8 cellular contexts compared by ENCODE assay signal in genomic region chr10:28533571-28534304, GRCh38. TPM values are rescaled to one million over a fixed set of nuclear protein-coding genes. Genes with fewer than 3 reads are reported as not detected.
DNase-seq lines count a peak whose midpoint lies in the region; ATAC-seq and TF ChIP-seq lines count a peak whose summit lies in the region.

No MANE protein-coding gene starts in this region.

- peak; percentile 55 for DNase-seq in NCI-H2227 (lab: John Stamatoyannopoulos, UW; ENCODE audit: unreplicated experiment)
- DNase-seq in NCI-H2227 treated with DMSO at 0.1 percent for 48 hours (lab: John Stamatoyannopoulos, UW) = no peak
- peak; percentile 83 for DNase-seq in SK-N-SH
- DNase-seq in activated naive CD8-positive, alpha-beta T cell treated with anti-CD3 and anti-CD28 coated beads, Interleukin-2, amount 50 U/mL, for 16 hours (ENCODE audit: low read depth, low spot score) = peak; percentile 43
- peak; percentile 87 for DNase-seq in cardiac septum (ENCODE audit: low spot score)
- DNase-seq in pons (ENCODE audit: low spot score) = peak; percentile 42
- peak; percentile 73 to 84 for DNase-seq in tibial artery

- no peak for TF ChIP-seq EP300 in SK-N-SH (IDR thresholded peaks at IDR 0.05; ENCODE audit: borderline replicate concordance in 1 of 2, low read depth in 1 of 2, low read length in 1 of 2)

- H3K9me3 ChIP-seq in SK-N-SH (no peaks in the 10 kb centered on the region), tibial artery (no peaks in the 10 kb centered on the region)

- peaks cover 14 to 15% of the 10 kb centered on the region in 2 experiments; a peak in 3 of 4 replicates for H3K4me1 ChIP-seq in SK-N-SH (ENCODE audit: control insufficient read depth in 1 of 2, insufficient read depth in 2 of 2, low read depth in 1 of 2, low read length in 1 of 2)
- H3K4me1 ChIP-seq in tibial artery = peaks cover 0 to 55% (median 26%) of the 10 kb centered on the region in 4 donors

- 1% methylated on average over 29 of the region's 64 CpGs for WGBS in SK-N-SH (ENCODE audit: low lambda C conversion rate)

- peaks cover 3% of the 10 kb centered on the region for H3F3A ChIP-seq in SK-N-SH (replicated peaks; ENCODE audit: insufficient read depth)

- peak; percentile 22 for ATAC-seq in HG03175 (IDR thresholded peaks at IDR 0.05; ENCODE audit: unreplicated experiment)

- POLR2A ChIA-PET in SK-N-SH (lab: Yijun Ruan, JAX) = interaction anchor here (1.8 kb wide), 1 partner anchor 12 kb away, joined by 4 read pairs; no protein-coding TSS in a partner anchor

- H3K27me3 ChIP-seq in SK-N-SH (ENCODE audit: insufficient read depth) (no peaks in the 10 kb centered on the region), tibial artery (no peaks in the 10 kb centered on the region)

- intact Hi-C loops in cardiac septum (cut with DNase I) (loop anchor here (5.0 to 10.0 kb wide), 2 partner anchors 54 to 99 kb away; no protein-coding TSS in a partner anchor), tibial artery (cut with DNase I; ENCODE audit: low total_unique reads) (no loop called here)

- TF ChIP-seq CTCF in SK-N-SH (IDR thresholded peaks at IDR 0.05) = no peak
- TF ChIP-seq CTCF in tibial artery (IDR thresholded peaks at IDR 0.05) = no peak

- TF ChIP-seq RAD21 in SK-N-SH (IDR thresholded peaks at IDR 0.05; ENCODE audit: low read length) = no peak

- peak overlapping the region; percentile 78 for H3K4me2 ChIP-seq in SK-N-SH

- peak overlapping the region; percentile 71 to 100 for H3K27ac ChIP-seq in SK-N-SH (ENCODE audit: low read depth in 2 of 2, low read length in 1 of 2)
- H3K27ac ChIP-seq in tibial artery = peak overlapping the region; percentile 96 to 99

- H3K36me3 ChIP-seq in SK-N-SH (replicated peaks in 1 of 2; ENCODE audit: control insufficient read depth in 1 of 2, insufficient read depth in 2 of 2, low read length in 1 of 2) = peaks cover 40 to 46% of the 10 kb centered on the region in 2 experiments
- peaks cover 35 to 36% (median 35%) of the 10 kb centered on the region in 3 donors for H3K36me3 ChIP-seq in tibial artery

- CTCF ChIA-PET in SK-N-SH (lab: Yijun Ruan, JAX) = no interaction called here

- H3K4me3 ChIP-seq in SK-N-SH (ENCODE audit: low read depth in 2 of 2, low read length in 1 of 2) (peak overlapping the region; percentile 68 to 92), tibial artery (peak overlapping the region; percentile 93 to 100)

- peaks cover 41% of the 10 kb centered on the region for H4K20me1 ChIP-seq in SK-N-SH (ENCODE audit: insufficient read depth)

- H3K9me2 ChIP-seq in SK-N-SH = no peaks in the 10 kb centered on the region

- H2AFZ ChIP-seq in SK-N-SH (ENCODE audit: low read depth) = no peak overlapping the region

- peaks cover 83% of the 10 kb centered on the region for H3K79me2 ChIP-seq in SK-N-SH (ENCODE audit: insufficient read depth)

- H3K9ac ChIP-seq in SK-N-SH = peak overlapping the region; percentile 83

TF ChIP-seq in SK-N-SH, 30 proteins besides CTCF, POLR2A, EP300 and RAD21:
- TF ChIP-seq POLR2AphosphoS5 (IDR thresholded peaks at IDR 0.05; ENCODE audit: low read depth, low read length) (no peak), REST (IDR thresholded peaks at IDR 0.05; ENCODE audit: low read depth, low read length) (no peak), ZBTB33 (IDR thresholded peaks at IDR 0.05; ENCODE audit: borderline replicate concordance, low read depth) (no peak), FOXJ3 (CRISPR knock-in tag; IDR thresholded peaks at IDR 0.05) (peak; percentile 51; the same call in 1 of the 2 replicates), JUND (IDR thresholded peaks at IDR 0.05) (no peak), MXI1 (IDR thresholded peaks at IDR 0.05; ENCODE audit: low read depth, low read length) (peak; percentile 44; the same call in 1 of the 2 replicates), RCOR1 (IDR thresholded peaks at IDR 0.05; ENCODE audit: low read length) (no peak), YY1 (IDR thresholded peaks at IDR 0.05; ENCODE audit: low read depth) (peak; percentile 56), CHD2 (IDR thresholded peaks at IDR 0.05; ENCODE audit: low read length, partially characterized antibody) (peak; percentile 54), TCF12 (IDR thresholded peaks at IDR 0.05) (no peak)

RNA-seq across cellular contexts. Expression of gene WAC, which starts 0.8 kb away (rescaled TPM):
- polyA plus RNA-seq in SK-N-SH (2012; rRNA removed) = 31.1 and 38.0 TPM in 2 replicates
- 39.2 and 40.1 TPM in 2 replicates for polyA plus RNA-seq in SK-N-SH (2012; cell fraction: cytosol; rRNA removed)
- 22.5 and 49.7 TPM in 2 replicates for polyA plus RNA-seq in SK-N-SH (2012; cell fraction: nucleus; rRNA removed)
- 98.9 TPM for total RNA-seq in cardiac septum
